In the genomic region with DNA sequence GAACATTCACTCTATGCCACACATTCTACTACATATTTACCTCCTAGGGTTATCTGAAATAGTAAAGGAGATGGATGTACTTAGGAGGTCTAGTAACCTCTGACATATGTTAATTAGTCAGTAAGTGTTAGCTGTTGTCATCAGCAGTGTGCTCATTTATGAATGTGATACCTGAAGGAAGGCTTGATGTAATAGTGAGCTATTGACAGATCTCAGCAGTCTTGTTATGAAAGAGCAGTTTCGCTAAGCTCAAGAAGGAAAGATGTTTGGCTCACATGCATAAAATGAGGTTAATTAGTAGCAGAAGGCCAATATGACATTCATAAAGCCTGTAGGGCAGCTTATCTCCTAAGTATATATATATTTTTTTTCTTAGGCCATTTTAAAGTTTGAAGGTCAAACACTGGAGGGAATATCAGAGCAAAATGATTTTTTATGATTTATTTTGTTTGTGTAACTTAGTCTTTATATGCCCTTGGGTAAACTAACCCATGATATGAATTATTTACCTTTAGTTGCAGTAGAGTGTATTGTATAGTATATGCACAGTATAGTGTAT, we compare ENCODE assay signal across 26 cellular contexts. TPM values are rescaled to one million over a fixed set of nuclear protein-coding genes. Genes with fewer than 3 reads are reported as not detected.
DNase-seq lines count a peak whose midpoint lies in the region; ATAC-seq, FAIRE-seq and TF ChIP-seq lines count a peak whose summit lies in the region.
"Had no signal": no experiment of that assay in that cellular context is flagged by ENCODE, and none has a peak within 500 bp of the region (broad histone marks: within the 10 kb centered on the region; RNA-seq: fewer than 3 reads in every experiment).

No MANE protein-coding gene starts in this region.

- peak; percentile 52 to 82 for ATAC-seq in activated CD4-positive, CD25-positive, alpha-beta regulatory T cell treated with anti-CD3 and anti-CD28 coated beads, Interleukin-2, amount 50 U/mL, for 24 hours
- peak; percentile 46 for ATAC-seq in GM21381 (IDR thresholded peaks at IDR 0.05; ENCODE audit: unreplicated experiment)
- peak; percentile 50 for ATAC-seq in HG03520 (IDR thresholded peaks at IDR 0.05; ENCODE audit: unreplicated experiment)
- no peak for ATAC-seq in pancreas
- no peak for ATAC-seq in body of pancreas
- no peak for ATAC-seq in psoas muscle
- ATAC-seq: A549, K562, left cardiac atrium, Right ventricle myocardium inferior, T-cell, upper lobe of right lung had no signal

- H3K4me1 ChIP-seq in pancreas (peaks cover 0 to 10% (median 2%) of the 10 kb centered on the region in 3 donors), body of pancreas (peaks cover 10% of the 10 kb centered on the region), psoas muscle (peaks cover 3% of the 10 kb centered on the region)

- H3K27me3 ChIP-seq in pancreas (no peaks in the 10 kb centered on the region), body of pancreas (no peaks in the 10 kb centered on the region), psoas muscle (ENCODE audit: insufficient read depth in 3 of 3, low read length in 2 of 3) (no peaks in the 10 kb centered on the region)
- H3K27me3 ChIP-seq: upper lobe of right lung had no signal

- H3K27ac ChIP-seq in pancreas (no peak overlapping the region), body of pancreas (no peak overlapping the region), psoas muscle (no peak overlapping the region)
- H3K27ac ChIP-seq: A549, upper lobe of right lung had no signal

- H3K36me3 ChIP-seq in pancreas (no peaks in the 10 kb centered on the region), body of pancreas (replicated peaks in 1 of 2; ENCODE audit: insufficient read depth in 1 of 2, low read depth in 2 of 2) (no peaks in the 10 kb centered on the region), psoas muscle (ENCODE audit: insufficient read depth in 1 of 2, low read depth in 1 of 2) (no peaks in the 10 kb centered on the region)
- H3K36me3 ChIP-seq: upper lobe of right lung had no signal

- H3K9me3 ChIP-seq in pancreas (no peaks in the 10 kb centered on the region), body of pancreas (no peaks in the 10 kb centered on the region), psoas muscle (no peaks in the 10 kb centered on the region)
- H3K9me3 ChIP-seq: A549, upper lobe of right lung had no signal

- no peak overlapping the region for H3K4me3 ChIP-seq in pancreas
- H3K4me3 ChIP-seq in body of pancreas = no peak overlapping the region
- no peak overlapping the region for H3K4me3 ChIP-seq in psoas muscle
- H3K4me3 ChIP-seq: A549, K562, upper lobe of right lung had no signal

- 16 to 19% methylated on average over 1 of the region's 1 CpG for WGBS in pancreas, 2 donors
- WGBS in body of pancreas, 2 donors = 22 to 29% methylated on average over 1 of the region's 1 CpG
- WGBS in psoas muscle, 3 donors = 93 to 100% (median 97%) methylated on average over 1 of the region's 1 CpG

- FAIRE-seq in pancreas (lab: Jason Lieb, UNC) = peak; percentile 64
- FAIRE-seq: A549, K562 had no signal

- intact Hi-C loops in pancreas (cut with DNase I) = no loop called here
- intact Hi-C loops in body of pancreas (cut with DNase I) = no loop called here
- intact Hi-C loops in psoas muscle (cut with DNase I) = loop anchor here in 1 of 2 donors (10.0 kb wide), 1 partner anchor 132 kb away; no protein-coding TSS in a partner anchor

- TF ChIP-seq CTCF in pancreas (IDR thresholded peaks at IDR 0.05) (no peak), body of pancreas (IDR thresholded peaks at IDR 0.05) (no peak), psoas muscle (IDR thresholded peaks at IDR 0.05) (no peak)

- TF ChIP-seq POLR2A in body of pancreas (IDR thresholded peaks at IDR 0.05) = no peak

- DNase-seq in activated CD4-positive, CD25-positive, alpha-beta regulatory T cell (lab: John Stamatoyannopoulos, UW) = no peak
- DNase-seq in pancreas (no peak), body of pancreas (no peak), NCI-H2171 (lab: John Stamatoyannopoulos, UW) (no peak), psoas muscle (no peak)
- DNase-seq: activated B cell treated with CpG ODN at 0.5 μM for 24 hours; activated CD8-positive, alpha-beta memory T cell treated with anti-CD3 and anti-CD28 coated beads, Interleukin-2, amount 50 U/mL, for 48 hours; activated naive CD8-positive, alpha-beta T cell treated with anti-CD3 and anti-CD28 coated beads, Interleukin-2, amount 10 ng/mL, durations not matched to agents 7 days and 5 days; central memory CD4-positive, alpha-beta T cell; DMS79 treated with DMSO at 0.1 percent for 48 hours; effector memory CD4-positive, alpha-beta T cell; hypothalamus; left cardiac atrium; NCI-H1105 treated with DMSO at 0.1 percent for 48 hours; NCI-H2171 treated with DMSO at 0.1 percent for 48 hours; posterior cingulate gyrus; stimulated activated naive CD4-positive, alpha-beta T cell treated with Interleukin-2 at 50 U/mL for 16 hours; T-cell; upper lobe of right lung had no signal

RNA-seq across cellular contexts. Expression of a gene that starts 2.8 kb away (rescaled TPM):
- total RNA-seq in pancreas (1 to 10 TPM; 3.5 to 4.6 (median 4.0) TPM), body of pancreas (1 to 10 TPM; 8.0 to 9.6 TPM), psoas muscle (1 to 10 TPM; 2.1 to 4.0 (median 2.5) TPM)
- polyA plus RNA-seq in pancreas (1 to 10 TPM; 1.1 to 2.3 TPM), psoas muscle (1 to 10 TPM in 2 of 3 donors, under 1 TPM in 1; 0.89 to 1.9 (median 1.8) TPM)

RNA-seq across cellular contexts. Expression of a gene that starts 46.9 kb away (rescaled TPM):
- 10 to 100 TPM; 37.4 to 57.6 (median 49.1) TPM for total RNA-seq in pancreas
- polyA plus RNA-seq in pancreas = 10 to 100 TPM; 25.8 to 41.6 TPM
- total RNA-seq in body of pancreas = 10 to 100 TPM; 19.4 to 28.8 TPM
- total RNA-seq in psoas muscle = 10 to 100 TPM; 27.0 to 39.3 (median 35.5) TPM
- 10 to 100 TPM; 19.4 to 38.4 (median 31.5) TPM for polyA plus RNA-seq in psoas muscle

RNA-seq across cellular contexts. Expression of a gene that starts 56.5 kb away (rescaled TPM):
- total RNA-seq in pancreas (1 to 10 TPM in 4 of 6 donors, under 1 TPM in 2; 0.75 to 5.4 (median 1.8) TPM), body of pancreas (1 to 10 TPM in 1 of 2 donors, under 1 TPM in 1; 0.66 to 2.1 TPM), psoas muscle (not detected)
- polyA plus RNA-seq in pancreas (10 to 100 TPM in 1 of 2 donors, 1 to 10 TPM in 1; 3.5 to 11.5 TPM), psoas muscle (not detected)
- total RNA-seq: activated B cell treated with CpG ODN at 0.5 μM for 24 hours; activated naive CD8-positive, alpha-beta T cell treated with anti-CD3 and anti-CD28 coated beads, Interleukin-2, amount 10 ng/mL, durations not matched to agents 7 days and 5 days; CD4-positive, CD25-positive, alpha-beta regulatory T cell; K562; left cardiac atrium; Right ventricle myocardium inferior; T-cell; upper lobe of right lung had no signal
- polyA plus RNA-seq: K562 had no signal

Comparison
In these comparisons a context has a peak if more than half of its experiments do, and no peak if none do; other contexts are left out.
1. ATAC-seq: peak in activated CD4-positive, CD25-positive, alpha-beta regulatory T cell treated with anti-CD3 and anti-CD28 coated beads, Interleukin-2, amount 50 U/mL, for 24 hours (2 of 2), GM21381 (single experiment) and HG03520 (single experiment); none in pancreas (0 of 4), body of pancreas (single experiment) and psoas muscle (0 of 4).